ENCODE assay signal across 1 cellular context in genomic region chr3:10709110-10709781, GRCh38.
TF ChIP-seq lines count a peak whose summit lies in the region.

No MANE protein-coding gene starts in this region.

TF ChIP-seq in HEK293, 187 proteins besides CTCF, POLR2A, EP300 and RAD21 (continued from another document):
- TF ChIP-seq, protein P1, sequence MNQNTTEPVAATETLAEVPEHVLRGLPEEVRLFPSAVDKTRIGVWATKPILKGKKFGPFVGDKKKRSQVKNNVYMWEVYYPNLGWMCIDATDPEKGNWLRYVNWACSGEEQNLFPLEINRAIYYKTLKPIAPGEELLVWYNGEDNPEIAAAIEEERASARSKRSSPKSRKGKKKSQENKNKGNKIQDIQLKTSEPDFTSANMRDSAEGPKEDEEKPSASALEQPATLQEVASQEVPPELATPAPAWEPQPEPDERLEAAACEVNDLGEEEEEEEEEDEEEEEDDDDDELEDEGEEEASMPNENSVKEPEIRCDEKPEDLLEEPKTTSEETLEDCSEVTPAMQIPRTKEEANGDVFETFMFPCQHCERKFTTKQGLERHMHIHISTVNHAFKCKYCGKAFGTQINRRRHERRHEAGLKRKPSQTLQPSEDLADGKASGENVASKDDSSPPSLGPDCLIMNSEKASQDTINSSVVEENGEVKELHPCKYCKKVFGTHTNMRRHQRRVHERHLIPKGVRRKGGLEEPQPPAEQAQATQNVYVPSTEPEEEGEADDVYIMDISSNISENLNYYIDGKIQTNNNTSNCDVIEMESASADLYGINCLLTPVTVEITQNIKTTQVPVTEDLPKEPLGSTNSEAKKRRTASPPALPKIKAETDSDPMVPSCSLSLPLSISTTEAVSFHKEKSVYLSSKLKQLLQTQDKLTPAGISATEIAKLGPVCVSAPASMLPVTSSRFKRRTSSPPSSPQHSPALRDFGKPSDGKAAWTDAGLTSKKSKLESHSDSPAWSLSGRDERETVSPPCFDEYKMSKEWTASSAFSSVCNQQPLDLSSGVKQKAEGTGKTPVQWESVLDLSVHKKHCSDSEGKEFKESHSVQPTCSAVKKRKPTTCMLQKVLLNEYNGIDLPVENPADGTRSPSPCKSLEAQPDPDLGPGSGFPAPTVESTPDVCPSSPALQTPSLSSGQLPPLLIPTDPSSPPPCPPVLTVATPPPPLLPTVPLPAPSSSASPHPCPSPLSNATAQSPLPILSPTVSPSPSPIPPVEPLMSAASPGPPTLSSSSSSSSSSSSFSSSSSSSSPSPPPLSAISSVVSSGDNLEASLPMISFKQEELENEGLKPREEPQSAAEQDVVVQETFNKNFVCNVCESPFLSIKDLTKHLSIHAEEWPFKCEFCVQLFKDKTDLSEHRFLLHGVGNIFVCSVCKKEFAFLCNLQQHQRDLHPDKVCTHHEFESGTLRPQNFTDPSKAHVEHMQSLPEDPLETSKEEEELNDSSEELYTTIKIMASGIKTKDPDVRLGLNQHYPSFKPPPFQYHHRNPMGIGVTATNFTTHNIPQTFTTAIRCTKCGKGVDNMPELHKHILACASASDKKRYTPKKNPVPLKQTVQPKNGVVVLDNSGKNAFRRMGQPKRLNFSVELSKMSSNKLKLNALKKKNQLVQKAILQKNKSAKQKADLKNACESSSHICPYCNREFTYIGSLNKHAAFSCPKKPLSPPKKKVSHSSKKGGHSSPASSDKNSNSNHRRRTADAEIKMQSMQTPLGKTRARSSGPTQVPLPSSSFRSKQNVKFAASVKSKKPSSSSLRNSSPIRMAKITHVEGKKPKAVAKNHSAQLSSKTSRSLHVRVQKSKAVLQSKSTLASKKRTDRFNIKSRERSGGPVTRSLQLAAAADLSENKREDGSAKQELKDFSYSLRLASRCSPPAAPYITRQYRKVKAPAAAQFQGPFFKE (tag by site-specific recombination; IDR thresholded peaks at IDR 0.05; ENCODE audit: borderline replicate concordance) = no peak
